ENCODE assay signal across 30 cellular contexts in the genomic region with DNA sequence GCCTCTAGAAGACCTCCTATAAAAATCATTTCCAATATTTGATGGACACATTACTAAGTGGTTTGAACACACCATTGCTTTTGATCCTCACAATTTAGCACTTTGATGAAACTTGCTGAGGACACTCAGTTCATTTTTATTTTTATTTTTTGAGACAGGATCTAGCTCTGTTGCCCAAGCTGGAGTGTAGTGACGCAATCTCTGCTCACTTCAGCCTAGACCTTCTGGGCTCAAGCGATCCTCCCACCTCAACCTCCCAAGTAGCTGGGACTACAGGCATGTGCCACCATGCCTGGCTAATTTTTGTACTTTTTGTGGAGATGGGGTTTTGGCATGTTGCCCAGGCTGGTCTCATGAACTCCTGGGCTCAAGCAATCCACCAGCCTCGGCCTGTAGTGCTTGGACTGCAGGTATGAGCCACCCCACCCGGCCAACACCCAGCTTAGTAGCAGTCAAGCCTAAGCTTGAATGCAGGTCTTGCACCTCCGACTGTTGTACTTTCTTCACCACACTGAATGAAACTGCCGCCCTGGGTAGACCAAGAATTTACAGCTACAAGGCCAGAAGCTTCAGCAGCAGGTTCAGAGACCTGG. TPM values are rescaled to one million over a fixed set of nuclear protein-coding genes. Genes with fewer than 3 reads are reported as not detected.
DNase-seq lines count a peak whose midpoint lies in the region; ATAC-seq and TF ChIP-seq lines count a peak whose summit lies in the region.
"Had no signal": no experiment of that assay in that cellular context is flagged by ENCODE, and none has a peak within 500 bp of the region (broad histone marks: within the 10 kb centered on the region; RNA-seq: fewer than 3 reads in every experiment).

No MANE protein-coding gene starts in this region.

- no peak for ATAC-seq in foreskin keratinocyte
- no peak for ATAC-seq in stimulated activated effector memory CD8-positive, alpha-beta T cell treated with anti-CD3 and anti-CD28 coated beads, Interleukin-12 subunit alpha, Interleukin-12 subunit beta, amount 100 ng/mL, for 72 hours
- ATAC-seq: CD8-positive, alpha-beta T cell; left colon; pancreas; T-helper 17 cell had no signal

- no peak overlapping the region for H2AFZ ChIP-seq in GM23248

- peak overlapping the region; percentile 23 for H3K27ac Mint-ChIP-seq in stimulated activated effector memory CD8-positive, alpha-beta T cell treated with anti-CD3 and anti-CD28 coated beads, Interleukin-12 subunit alpha, Interleukin-12 subunit beta, amount 100 ng/mL, for 72 hours
- H3K27ac Mint-ChIP-seq: activated T-helper 1 cell treated with anti-CD3 and anti-CD28 coated beads, Interleukin-12 subunit alpha, Interleukin-12 subunit beta, Interleukin-2, Interleukin-4 antibody, amounts not matched to agents 30 ng/mL and 10 ng/mL and 1 ng/mL, durations not matched to agents 14 hours and 24 hours and 36 hours; CD8-positive, alpha-beta T cell; HFFc6; T-helper 17 cell had no signal

- H4K20me1 ChIP-seq in GM23248 (ENCODE audit: insufficient read depth) = no peaks in the 10 kb centered on the region

- H3K9me3 ChIP-seq in SK-N-MC (ENCODE audit: low read depth, low read length) = no peaks in the 10 kb centered on the region
- no peaks in the 10 kb centered on the region for H3K9me3 ChIP-seq in GM23248 (ENCODE audit: low read depth)
- H3K9me3 ChIP-seq: pancreas, right atrium auricular region, SK-N-SH had no signal

- WGBS in GM23248 (ENCODE audit: low coverage in 1 of 2, low lambda C conversion rate in 2 of 2, missing lambda C conversion rate in 2 of 2), 2 experiments = 94 to 97% methylated on average over 6 of the region's 6 CpGs

- H3K9ac ChIP-seq in SK-N-MC (ENCODE audit: insufficient read length) = no peak overlapping the region
- no peak overlapping the region for H3K9ac ChIP-seq in GM23248
- H3K9ac ChIP-seq: SK-N-SH had no signal

- peak overlapping the region; percentile 60 for H3K27ac ChIP-seq in SK-N-MC
- H3K27ac ChIP-seq in foreskin keratinocyte = no peak overlapping the region
- H3K27ac ChIP-seq in GM23248 = no peak overlapping the region
- H3K27ac ChIP-seq in substantia nigra (ENCODE audit: low read depth, low read length, poor library complexity, severe bottlenecking) = no peak overlapping the region
- H3K27ac ChIP-seq: pancreas had no signal

- H3K4me3 Mint-ChIP-seq in stimulated activated effector memory CD8-positive, alpha-beta T cell treated with anti-CD3 and anti-CD28 coated beads, Interleukin-12 subunit alpha, Interleukin-12 subunit beta, amount 100 ng/mL, for 72 hours = no peak overlapping the region
- H3K4me3 Mint-ChIP-seq: activated T-helper 1 cell treated with anti-CD3 and anti-CD28 coated beads, Interleukin-12 subunit alpha, Interleukin-12 subunit beta, Interleukin-2, Interleukin-4 antibody, amounts not matched to agents 30 ng/mL and 10 ng/mL and 1 ng/mL, durations not matched to agents 14 hours and 24 hours and 36 hours; CD8-positive, alpha-beta T cell; HFFc6; naive B cell; T-helper 17 cell; type B pancreatic cell had no signal

- in situ Hi-C loops in GM23248 (cut with MboI) = no loop called here

- DNase-seq in NK-92 treated with Interleukin-12 subunit alpha and Interleukin-12 subunit beta, amount 100 ng/mL, for 24 hours (lab: John Stamatoyannopoulos, UW) = peak; percentile 18
- DNase-seq in NK-92 (lab: John Stamatoyannopoulos, UW; ENCODE audit: unreplicated experiment) (no peak), SK-N-MC (ENCODE audit: low read depth, low spot score) (no peak), foreskin keratinocyte (peak; percentile 77 to 86), GM23248 (no peak), pons (ENCODE audit: low spot score) (no peak), substantia nigra (lab: John Stamatoyannopoulos, UW) (no peak)
- DNase-seq in stimulated activated effector memory CD8-positive, alpha-beta T cell treated with anti-CD3 and anti-CD28 coated beads, Interleukin-12 subunit alpha, Interleukin-12 subunit beta, amount 100 ng/mL, for 72 hours (ENCODE audit: low spot score in 2 of 2) = no peak
- DNase-seq: 8988T; activated CD4-positive, alpha-beta T cell treated with anti-CD3 and anti-CD28 coated beads for 48 hours; activated naive CD4-positive, alpha-beta T cell treated with anti-CD3 and anti-CD28 coated beads, Interleukin-2, amount 50 U/mL, for 16 hours; caudate nucleus; CD8-positive, alpha-beta T cell; DMS 273 treated with DMSO at 0.1 percent for 48 hours; head of caudate nucleus; HFFc6; KG1; left colon; naive B cell; NCI-H1694 treated with DMSO at 0.1 percent for 48 hours; NCI-H2171 treated with DMSO at 0.1 percent for 48 hours; NCI-H526; pancreas; SK-N-SH; stimulated activated CD4-positive, alpha-beta T cell treated with anti-CD3 and anti-CD28 coated beads, Interleukin-4, amount 100 ng/mL, for 4 hours; stimulated activated naive CD4-positive, alpha-beta T cell treated with Interleukin-2 at 50 U/mL for 16 hours; T-helper 17 cell had no signal

- H3K9me3 Mint-ChIP-seq in stimulated activated effector memory CD8-positive, alpha-beta T cell treated with anti-CD3 and anti-CD28 coated beads, Interleukin-12 subunit alpha, Interleukin-12 subunit beta, amount 100 ng/mL, for 72 hours = peaks cover 3% of the 10 kb centered on the region
- H3K9me3 Mint-ChIP-seq: CD8-positive, alpha-beta T cell; HFFc6; type B pancreatic cell had no signal

- peaks cover 13% of the 10 kb centered on the region for H3F3A ChIP-seq in GM23248 (ENCODE audit: insufficient read depth)

- H3K9me2 ChIP-seq in GM23248 (ENCODE audit: insufficient read depth) = no peaks in the 10 kb centered on the region
- H3K9me2 ChIP-seq: SK-N-SH had no signal

- no peak overlapping the region for H3K4me2 ChIP-seq in GM23248 (ENCODE audit: unreplicated experiment)
- H3K4me2 ChIP-seq: SK-N-SH had no signal

- H3K36me3 ChIP-seq in SK-N-MC (ENCODE audit: insufficient read depth, low read length) (no peaks in the 10 kb centered on the region), GM23248 (ENCODE audit: low read depth) (no peaks in the 10 kb centered on the region)
- H3K36me3 ChIP-seq: pancreas, right atrium auricular region had no signal

- H3K4me3 ChIP-seq in SK-N-MC (peak overlapping the region; percentile 51; the same call in 1 of the 2 replicates), GM23248 (no peak overlapping the region)
- H3K4me3 ChIP-seq: pancreas, right atrium auricular region had no signal

- H3K4me1 Mint-ChIP-seq in stimulated activated effector memory CD8-positive, alpha-beta T cell treated with anti-CD3 and anti-CD28 coated beads, Interleukin-12 subunit alpha, Interleukin-12 subunit beta, amount 100 ng/mL, for 72 hours = peaks cover 64% of the 10 kb centered on the region

- H3K36me3 Mint-ChIP-seq in stimulated activated effector memory CD8-positive, alpha-beta T cell treated with anti-CD3 and anti-CD28 coated beads, Interleukin-12 subunit alpha, Interleukin-12 subunit beta, amount 100 ng/mL, for 72 hours = peaks cover 7% of the 10 kb centered on the region
- H3K36me3 Mint-ChIP-seq: CD8-positive, alpha-beta T cell; type B pancreatic cell had no signal

- H3K27me3 ChIP-seq in foreskin keratinocyte = peaks cover 12% of the 10 kb centered on the region
- no peaks in the 10 kb centered on the region for H3K27me3 ChIP-seq in GM23248 (replicated peaks; ENCODE audit: insufficient read depth)
- H3K27me3 ChIP-seq: pancreas, right atrium auricular region had no signal

- H3K4me1 ChIP-seq in foreskin keratinocyte = peaks cover 13% of the 10 kb centered on the region
- H3K4me1 ChIP-seq in GM23248 (ENCODE audit: insufficient read depth) = peaks cover 18% of the 10 kb centered on the region

- no peaks in the 10 kb centered on the region for H3K79me2 ChIP-seq in GM23248 (ENCODE audit: insufficient read depth)

- no peak for TF ChIP-seq CTCF in foreskin keratinocyte (conservative IDR thresholded peaks at IDR 0.05)

RNA-seq across cellular contexts. Expression of gene ATP2B4, which starts 24.8 kb away (rescaled TPM):
- total RNA-seq in foreskin keratinocyte = 71.9 and 82.3 TPM in 2 replicates
- polyA plus RNA-seq in foreskin keratinocyte (21.2 and 22.1 TPM in 2 replicates), GM23248 (2016; fragmentation: Nextera tagmentation; extraction: Ambion mirVana) (49.5 and 49.7 TPM in 2 replicates)
- 82.8 and 86.6 TPM in 2 replicates for total RNA-seq in GM23248 (2014; rRNA removed; shearing (Covaris generic))

Comparison
In these comparisons a context has a peak if more than half of its experiments do, and no peak if none do; other contexts are left out.
1. DNase-seq: peak in NK-92 treated with Interleukin-12 subunit alpha and Interleukin-12 subunit beta, amount 100 ng/mL, for 24 hours (single experiment) and foreskin keratinocyte (2 of 2); none in NK-92 (single experiment), SK-N-MC (single experiment), stimulated activated effector memory CD8-positive, alpha-beta T cell treated with anti-CD3 and anti-CD28 coated beads, Interleukin-12 subunit alpha, Interleukin-12 subunit beta, amount 100 ng/mL, for 72 hours (0 of 2), GM23248 (single experiment), pons (single experiment) and substantia nigra (0 of 49).